Comparison of ENCODE assay signal across 10 cellular contexts in the genomic region with DNA sequence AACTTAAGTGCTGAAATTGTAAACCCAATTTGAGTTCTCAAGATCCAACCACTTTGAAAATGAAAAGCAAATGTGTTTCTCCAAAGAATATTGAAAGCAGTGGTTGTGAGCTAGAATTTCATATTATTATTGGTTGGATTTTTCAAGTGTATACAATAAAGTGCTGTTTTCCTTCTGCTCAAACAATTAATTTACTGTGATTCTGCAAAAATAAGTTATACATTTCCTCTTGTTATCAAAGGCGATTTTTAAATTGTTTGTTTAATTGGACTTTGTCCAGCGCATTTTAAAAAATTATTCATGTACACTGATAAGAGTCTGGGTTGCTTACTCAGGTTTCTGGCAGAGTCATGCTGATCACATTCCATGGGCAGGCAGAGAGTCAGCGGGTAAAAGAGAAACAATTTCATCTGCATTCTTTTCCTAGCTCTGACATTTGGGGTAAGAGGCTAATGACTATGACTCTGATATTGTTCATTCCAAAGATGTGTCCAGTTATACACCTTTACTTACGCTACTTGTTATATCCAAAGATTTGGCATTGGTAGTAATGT. TPM values are rescaled to one million over a fixed set of nuclear protein-coding genes. Genes with fewer than 3 reads are reported as not detected.
DNase-seq lines count a peak whose midpoint lies in the region; ATAC-seq and TF ChIP-seq lines count a peak whose summit lies in the region.
"Had no signal": no experiment of that assay in that cellular context is flagged by ENCODE, and none has a peak within 500 bp of the region (broad histone marks: within the 10 kb centered on the region; RNA-seq: fewer than 3 reads in every experiment).

No MANE protein-coding gene starts in this region.

- H3K27me3 ChIP-seq in cardiac muscle cell = no peaks in the 10 kb centered on the region
- no peaks in the 10 kb centered on the region for H3K27me3 ChIP-seq in psoas muscle (ENCODE audit: insufficient read depth in 3 of 3, low read length in 2 of 3)

- peak; percentile 82 for DNase-seq in EL
- DNase-seq in cardiac muscle cell (ENCODE audit: low read depth in 1 of 2, low spot score in 1 of 2) = peak; percentile 30 to 75
- DNase-seq in psoas muscle = no peak
- DNase-seq: activated effector memory CD4-positive, alpha-beta T cell treated with anti-CD3 and anti-CD28 coated beads, Interleukin-2, amount 50 U/mL, for 16 hours; hippocampal formation had no signal

- ATAC-seq in psoas muscle (peak in 2 of 4 donors; percentile 46 to 48), GM18498 (IDR thresholded peaks at IDR 0.05; ENCODE audit: unreplicated experiment) (no peak), GM19397 (IDR thresholded peaks at IDR 0.05; ENCODE audit: unreplicated experiment) (no peak), GM18520 (IDR thresholded peaks at IDR 0.05; ENCODE audit: unreplicated experiment) (no peak), HG03280 (IDR thresholded peaks at IDR 0.05; ENCODE audit: unreplicated experiment) (no peak)

- no peak overlapping the region for H3K27ac ChIP-seq in cardiac muscle cell
- H3K27ac ChIP-seq in psoas muscle = no peak overlapping the region

- no peaks in the 10 kb centered on the region for H3K4me1 ChIP-seq in cardiac muscle cell (ENCODE audit: low read depth)
- H3K4me1 ChIP-seq in psoas muscle = peaks cover 35% of the 10 kb centered on the region

- H3K9me3 ChIP-seq in cardiac muscle cell (ENCODE audit: low read depth) (no peaks in the 10 kb centered on the region), psoas muscle (no peaks in the 10 kb centered on the region)

- intact Hi-C loops in psoas muscle (cut with DNase I) = no loop called here

- TF ChIP-seq CTCF in WI38 (IDR thresholded peaks at IDR 0.05; ENCODE audit: low read depth, low read length) (no peak), cardiac muscle cell (IDR thresholded peaks at IDR 0.05; ENCODE audit: low read depth, low read length) (no peak), psoas muscle (IDR thresholded peaks at IDR 0.05) (no peak)

- H3K36me3 ChIP-seq in cardiac muscle cell = no peaks in the 10 kb centered on the region
- no peaks in the 10 kb centered on the region for H3K36me3 ChIP-seq in psoas muscle (ENCODE audit: insufficient read depth in 1 of 2, low read depth in 1 of 2)

- H3K4me3 ChIP-seq in WI38 (ENCODE audit: low read depth, low read length) (peak overlapping the region; percentile 28), cardiac muscle cell (no peak overlapping the region), psoas muscle (peak overlapping the region; percentile 49)

- 38 to 47% (median 39%) methylated on average over 4 of the region's 4 CpGs for WGBS in psoas muscle, 3 donors

RNA-seq across cellular contexts. Expression of a gene that starts 8.9 kb away (rescaled TPM):
- total RNA-seq in cardiac muscle cell (4.5 and 5.6 TPM in 2 replicates), psoas muscle (1 to 10 TPM; 1.6 to 8.4 (median 3.0) TPM)
- polyA plus RNA-seq in cardiac muscle cell (0.54 and 1.0 TPM in 2 replicates), psoas muscle (1 to 10 TPM in 1 of 3 donors, under 1 TPM in 2; 0.35 to 1.3 (median 0.82) TPM)

Comparison
In these comparisons a context has a peak if more than half of its experiments do, and no peak if none do; other contexts are left out.
1. DNase-seq: peak in EL (single experiment) and cardiac muscle cell (2 of 2); none in psoas muscle (0 of 2).